Comparison of ENCODE assay signal across 29 cellular contexts in genomic region chr14:105105158-105105557, GRCh38. TPM values are rescaled to one million over a fixed set of nuclear protein-coding genes. Genes with fewer than 3 reads are reported as not detected.
"Had no signal": no experiment of that assay in that cellular context is flagged by ENCODE, and none has a peak within 500 bp of the region (broad histone marks: within the 10 kb centered on the region; RNA-seq: fewer than 3 reads in every experiment).

No MANE protein-coding gene starts in this region.

- H3K36me3 ChIP-seq: left lung, lower lobe of right lung, pancreas, prostate gland, sigmoid colon, spleen, suprapubic skin, thoracic aorta, tibial artery, upper lobe of right lung had no signal

- H3K4me3 ChIP-seq: left lung, lower lobe of right lung, pancreas, prostate gland, sigmoid colon, spleen, suprapubic skin, thoracic aorta, tibial artery, upper lobe of right lung had no signal

- H3K4me1 ChIP-seq: left lung, lower lobe of right lung, pancreas, prostate gland, sigmoid colon, spleen, tibial artery, upper lobe of right lung had no signal

- ATAC-seq: left colon; left lung; lower lobe of right lung; naive thymus-derived CD8-positive, alpha-beta T cell; pancreas; right cardiac atrium; stimulated activated effector memory CD8-positive, alpha-beta T cell treated with anti-CD3 and anti-CD28 coated beads, Interleukin-12 subunit alpha, Interleukin-12 subunit beta, amount 100 ng/mL, for 72 hours; upper lobe of right lung had no signal

- H3K27ac ChIP-seq: left lung, lower lobe of right lung, pancreas, prostate gland, sigmoid colon, spleen, suprapubic skin, thoracic aorta, tibial artery, upper lobe of right lung had no signal

- FAIRE-seq: islet of Langerhans, kidney, pancreas, small intestine, urothelium cell line had no signal

- H3K9me3 ChIP-seq: left lung, lower lobe of right lung, pancreas, prostate gland, sigmoid colon, spleen, suprapubic skin, thoracic aorta, tibial artery, upper lobe of right lung had no signal

- DNase-seq: hippocampal formation; immature natural killer cell; kidney; left colon; left lung; lower lobe of right lung; mammary epithelial cell; mesenchymal stem cell; naive thymus-derived CD8-positive, alpha-beta T cell; nucleus accumbens; pancreas; posterior cingulate gyrus; retina; right cardiac atrium; small intestine; spleen; stimulated activated CD4-positive, alpha-beta T cell treated with anti-CD3 and anti-CD28 coated beads, Interleukin-4, amount 100 ng/mL, for 24 hours; stimulated activated naive CD4-positive, alpha-beta T cell; tibial artery; trophoblast cell; upper lobe of right lung had no signal

RNA-seq across cellular contexts. Expression of gene GPR132, which starts 39.9 kb away (rescaled TPM):
- total RNA-seq: neural crest cell had no signal
- polyA plus RNA-seq: mammary epithelial cell had no signal
